In the genomic region with DNA sequence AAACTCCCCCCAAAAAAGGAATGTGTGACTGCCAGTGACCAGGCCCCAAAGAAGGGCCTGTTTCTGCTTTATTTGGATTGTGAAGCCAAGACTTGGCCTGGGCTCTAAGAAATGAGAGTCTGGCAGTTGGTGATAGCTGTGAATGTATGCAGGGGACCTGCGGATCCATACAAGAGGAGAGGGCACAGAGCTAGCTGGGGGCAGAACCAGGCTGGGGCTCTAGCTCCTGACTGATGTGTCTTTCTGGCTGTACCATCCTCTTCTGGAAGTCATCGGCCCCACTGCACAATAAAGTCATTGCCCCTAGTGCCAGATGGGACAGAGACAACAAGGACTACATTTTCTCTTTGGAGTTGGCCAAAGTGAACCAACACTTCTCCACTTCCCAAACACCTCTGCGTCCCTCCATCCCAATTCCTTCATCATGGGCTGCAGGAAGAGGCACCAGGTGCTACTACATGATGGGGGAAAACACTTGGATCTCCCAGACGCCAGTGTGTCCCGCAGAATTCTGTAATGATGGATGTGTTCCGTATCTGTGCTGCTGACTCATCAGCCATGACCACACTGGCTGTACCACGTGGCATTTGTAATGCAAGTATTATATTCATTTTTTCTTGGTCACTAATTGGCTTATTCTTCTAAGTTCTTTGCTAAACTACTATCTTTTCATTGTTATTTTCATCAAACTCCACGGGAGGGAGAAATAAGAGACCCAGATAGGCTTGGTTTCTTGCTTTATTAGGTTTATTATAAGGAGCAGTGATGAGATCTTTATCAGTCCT, we compare ENCODE assay signal across 11 cellular contexts. TPM values are rescaled to one million over a fixed set of nuclear protein-coding genes. Genes with fewer than 3 reads are reported as not detected.
DNase-seq lines count a peak whose midpoint lies in the region; ATAC-seq lines count a peak whose summit lies in the region.
"Had no signal": no experiment of that assay in that cellular context is flagged by ENCODE, and none has a peak within 500 bp of the region (broad histone marks: within the 10 kb centered on the region; RNA-seq: fewer than 3 reads in every experiment).

No MANE protein-coding gene starts in this region.

- no peaks in the 10 kb centered on the region for H3K27me3 ChIP-seq in GM23248 (replicated peaks; ENCODE audit: insufficient read depth)

- H3K4me3 ChIP-seq in GM23248: no peak overlapping the region
- H3K4me3 ChIP-seq: prostate gland had no signal

- H4K20me1 ChIP-seq in GM23248 (ENCODE audit: insufficient read depth): no peaks in the 10 kb centered on the region

- no peaks in the 10 kb centered on the region for H3K9me2 ChIP-seq in GM23248 (ENCODE audit: insufficient read depth)

- H3K4me1 ChIP-seq in GM23248 (ENCODE audit: insufficient read depth): peaks cover 11% of the 10 kb centered on the region

- 0 out of 2 replicates have a peak overlapping the region, but pooled peaks have one; percentile 18 for H3K27ac ChIP-seq in GM23248
- H3K27ac ChIP-seq: prostate gland had no signal

- in situ Hi-C loops in ACHN (cut with HindIII; ENCODE audit: low pct_ligation_motif_present, low pct_unique_long_range_greater_than_20kb, low sequenced_read_pairs) (no loop called here), GM23248 (cut with MboI) (no loop called here), G401 (cut with HindIII; ENCODE audit: low sequenced_read_pairs) (no loop called here)

- H3K27me3 Mint-ChIP-seq in immature natural killer cell (ENCODE audit: low read depth in 3 of 3): peaks cover 0 to 4% (median 0%) of the 10 kb centered on the region in 3 donors
- H3K27me3 Mint-ChIP-seq: activated CD4-positive, alpha-beta memory T cell treated with anti-CD3 and anti-CD28 coated beads, Interleukin-2, amount 10 ng/mL, durations not matched to agents 7 days and 5 days had no signal

- H3K4me3 Mint-ChIP-seq in immature natural killer cell: no peak overlapping the region
- H3K4me3 Mint-ChIP-seq: activated CD4-positive, alpha-beta memory T cell treated with anti-CD3 and anti-CD28 coated beads, Interleukin-2, amount 10 ng/mL, durations not matched to agents 7 days and 5 days had no signal

- no peak overlapping the region for H2AFZ ChIP-seq in GM23248

- H3K9ac ChIP-seq in GM23248: no peak overlapping the region

- DNase-seq in ACHN: peak; percentile 14
- DNase-seq in GM23248: peak; percentile 88
- peak; percentile 89 for DNase-seq in amniotic epithelial cell (ENCODE audit: low read depth)
- no peak for DNase-seq in immature natural killer cell
- no peak for DNase-seq in G401 (ENCODE audit: low spot score)
- DNase-seq: activated CD4-positive, alpha-beta memory T cell treated with anti-CD3 and anti-CD28 coated beads, Interleukin-2, amount 10 ng/mL, durations not matched to agents 7 days and 5 days; NCI-H1092 treated with DMSO at 0.1 percent for 48 hours had no signal

- peaks cover 33% of the 10 kb centered on the region; the same call in 1 of the 2 replicates for H3K36me3 ChIP-seq in GM23248 (ENCODE audit: low read depth)

- peak overlapping the region in 4 of 6 donors; percentile 2 to 61 (median 36) for H3K27ac Mint-ChIP-seq in immature natural killer cell
- H3K27ac Mint-ChIP-seq: activated CD4-positive, alpha-beta memory T cell treated with anti-CD3 and anti-CD28 coated beads, Interleukin-2, amount 10 ng/mL, durations not matched to agents 7 days and 5 days had no signal

- WGBS in GM23248 (ENCODE audit: low coverage in 1 of 2, low lambda C conversion rate in 2 of 2, missing lambda C conversion rate in 2 of 2), 2 experiments: 26 to 29% methylated on average over 8 of the region's 8 CpGs

- no peaks in the 10 kb centered on the region for H3K4me1 Mint-ChIP-seq in immature natural killer cell
- H3K4me1 Mint-ChIP-seq: activated CD4-positive, alpha-beta memory T cell treated with anti-CD3 and anti-CD28 coated beads, Interleukin-2, amount 10 ng/mL, durations not matched to agents 7 days and 5 days had no signal

- H3K4me2 ChIP-seq in GM23248 (ENCODE audit: unreplicated experiment): no peak overlapping the region

- H3K79me2 ChIP-seq in GM23248 (ENCODE audit: insufficient read depth): no peaks in the 10 kb centered on the region

- H3K9me3 Mint-ChIP-seq in immature natural killer cell: no peaks in the 10 kb centered on the region
- H3K9me3 Mint-ChIP-seq: activated CD4-positive, alpha-beta memory T cell treated with anti-CD3 and anti-CD28 coated beads, Interleukin-2, amount 10 ng/mL, durations not matched to agents 7 days and 5 days had no signal

- peaks cover 16 to 32% (median 22%) of the 10 kb centered on the region in 3 donors for H3K36me3 Mint-ChIP-seq in immature natural killer cell

- no peaks in the 10 kb centered on the region for H3K9me3 ChIP-seq in GM23248 (ENCODE audit: low read depth)
- H3K9me3 ChIP-seq: prostate gland had no signal

- H3F3A ChIP-seq in GM23248 (ENCODE audit: insufficient read depth): no peaks in the 10 kb centered on the region

- ATAC-seq in HG02852 (IDR thresholded peaks at IDR 0.05; ENCODE audit: unreplicated experiment) (no peak), HG02870 (IDR thresholded peaks at IDR 0.05; ENCODE audit: unreplicated experiment) (no peak), GM21576 (IDR thresholded peaks at IDR 0.05; ENCODE audit: unreplicated experiment) (no peak)

RNA-seq across cellular contexts. Expression of gene PLA2G4F, which starts 1.7 kb away (rescaled TPM):
- total RNA-seq in GM23248 (2014; rRNA removed; shearing (Covaris generic)): not detected in 2 replicates
- polyA plus RNA-seq in GM23248 (2016; fragmentation: Nextera tagmentation; extraction: Ambion mirVana) (not detected in 2 replicates), immature natural killer cell (not detected)
- not detected in 2 replicates for total RNA-seq in G401 (2014; rRNA removed; shearing (Covaris generic))
- total RNA-seq: activated CD4-positive, alpha-beta memory T cell treated with anti-CD3 and anti-CD28 coated beads, Interleukin-2, amount 10 ng/mL, durations not matched to agents 7 days and 5 days had no signal

RNA-seq across cellular contexts. Expression of gene VPS39, which starts 49.9 kb away (rescaled TPM):
- 49.3 and 57.8 TPM in 2 replicates for total RNA-seq in GM23248 (2014; rRNA removed; shearing (Covaris generic))
- polyA plus RNA-seq in GM23248 (2016; fragmentation: Nextera tagmentation; extraction: Ambion mirVana): 33.0 and 33.4 TPM in 2 replicates
- 10 to 100 TPM; 17.0 to 44.9 (median 18.3) TPM for polyA plus RNA-seq in immature natural killer cell
- 13.6 and 17.7 TPM in 2 replicates for total RNA-seq in G401 (2014; rRNA removed; shearing (Covaris generic))

Comparison
In these comparisons a context has a peak if more than half of its experiments do, and no peak if none do; other contexts are left out.
1. DNase-seq: peak in ACHN (single experiment), GM23248 (single experiment) and amniotic epithelial cell (single experiment); none in immature natural killer cell (0 of 3) and G401 (single experiment).